ENCODE assay signal across 8 cellular contexts in genomic region chrX:18887177-18887820, GRCh38.
A peak's percentile ranks its signal among the peaks of the same experiment; 100 is the strongest.
DNase-seq lines count a peak whose midpoint lies in the region; ATAC-seq, FAIRE-seq and TF ChIP-seq lines count a peak whose summit lies in the region.

No MANE protein-coding gene starts in this region.

- 33% methylated on average over 10 of the region's 25 CpGs; no CpG with 5 or more reads in 1 of the 2 donors for WGBS in testis, 2 donors

- H3K9ac ChIP-seq in HUES6 (ENCODE audit: low read length) (no peak overlapping the region), keratinocyte (ENCODE audit: control insufficient read depth, extremely low read depth, insufficient read depth, low read length) (no peak overlapping the region), skeletal muscle tissue (ENCODE audit: low read depth in 1 of 3, low read length in 3 of 3) (peak overlapping the region; percentile 51 to 77 (median 65))

- H3K27ac ChIP-seq in HUES6 (ENCODE audit: low read depth, low read length) (no peak overlapping the region), keratinocyte (ENCODE audit: control insufficient read depth, insufficient read depth, low read length) (no peak overlapping the region), skeletal muscle tissue (ENCODE audit: low read depth, low read length) (peak overlapping the region; percentile 89), testis (peak overlapping the region in 1 of 2 donors; percentile 78)

- no peaks in the 10 kb centered on the region for H3K27me3 ChIP-seq in HUES6 (ENCODE audit: control insufficient read depth, insufficient read depth, low read length)
- H3K27me3 ChIP-seq in keratinocyte (ENCODE audit: control insufficient read depth, extremely low read depth, insufficient read depth, low read length), result no peaks in the 10 kb centered on the region
- H3K27me3 ChIP-seq in skeletal muscle tissue (ENCODE audit: control insufficient read depth in 3 of 3, insufficient read depth in 3 of 3, low read length in 3 of 3), result no peaks in the 10 kb centered on the region
- no peaks in the 10 kb centered on the region for H3K27me3 ChIP-seq in testis

- H3K36me3 ChIP-seq in HUES6 (ENCODE audit: control insufficient read depth, insufficient read depth, low read length) (no peaks in the 10 kb centered on the region), keratinocyte (ENCODE audit: control insufficient read depth in 2 of 2, extremely low read depth in 1 of 2, insufficient read depth in 2 of 2, low read length in 2 of 2) (no peaks in the 10 kb centered on the region), skeletal muscle tissue (ENCODE audit: control insufficient read depth in 3 of 3, insufficient read depth in 3 of 3, low read length in 3 of 3) (peaks cover 0 to 2% (median 0%) of the 10 kb centered on the region in 3 donors), testis (ENCODE audit: low read depth, missing control alignments) (no peaks in the 10 kb centered on the region)

- H3K4me3 Mint-ChIP-seq in activated naive CD8-positive, alpha-beta T cell treated with anti-CD3 and anti-CD28 coated beads for 36 hours, result peak overlapping the region; percentile 22

- FAIRE-seq in keratinocyte (lab: Jason Lieb, UNC), result no peak

- H3K79me2 ChIP-seq in keratinocyte (ENCODE audit: control insufficient read depth, insufficient read depth, low read length), result no peaks in the 10 kb centered on the region

- intact Hi-C loops in testis (cut with DNase I; ENCODE audit: low total_unique reads), result no loop called here

- ATAC-seq in GM19463 (IDR thresholded peaks at IDR 0.05; ENCODE audit: unreplicated experiment), result no peak

- no peaks in the 10 kb centered on the region for H3K36me3 Mint-ChIP-seq in activated naive CD8-positive, alpha-beta T cell treated with anti-CD3 and anti-CD28 coated beads for 36 hours

- H3K4me1 Mint-ChIP-seq in activated naive CD8-positive, alpha-beta T cell treated with anti-CD3 and anti-CD28 coated beads for 36 hours, result peaks cover 21% of the 10 kb centered on the region

- no peak for TF ChIP-seq POLR2A in testis (IDR thresholded peaks at IDR 0.05)

- H3K27me3 Mint-ChIP-seq in activated naive CD8-positive, alpha-beta T cell treated with anti-CD3 and anti-CD28 coated beads for 36 hours, result no peaks in the 10 kb centered on the region

- no peaks in the 10 kb centered on the region for H3K9me3 Mint-ChIP-seq in activated naive CD8-positive, alpha-beta T cell treated with anti-CD3 and anti-CD28 coated beads for 36 hours

- H3K9me3 ChIP-seq in HUES6 (ENCODE audit: control insufficient read depth, insufficient read depth, low read depth, low read length), result no peaks in the 10 kb centered on the region; the same call in 1 of the 2 replicates
- no peaks in the 10 kb centered on the region for H3K9me3 ChIP-seq in keratinocyte (ENCODE audit: control insufficient read depth, low read depth, low read length)
- H3K9me3 ChIP-seq in skeletal muscle tissue (ENCODE audit: control insufficient read depth in 3 of 3, low read length in 3 of 3), result no peaks in the 10 kb centered on the region
- H3K9me3 ChIP-seq in testis, result no peaks in the 10 kb centered on the region

- H3K4me1 ChIP-seq in HUES6 (ENCODE audit: control insufficient read depth, insufficient read depth, low read length) (peaks cover 44% of the 10 kb centered on the region), keratinocyte (ENCODE audit: control insufficient read depth, extremely low read depth, insufficient read depth, low read length) (peaks cover 18% of the 10 kb centered on the region), skeletal muscle tissue (ENCODE audit: control insufficient read depth in 3 of 3, insufficient read depth in 3 of 3, low read length in 3 of 3) (peaks cover 22 to 52% (median 38%) of the 10 kb centered on the region in 3 donors), testis (peaks cover 5% of the 10 kb centered on the region)

- DNase-seq in activated naive CD8-positive, alpha-beta T cell treated with anti-CD3 and anti-CD28 coated beads for 36 hours, result no peak
- DNase-seq in keratinocyte (ENCODE audit: low read depth, low spot score) (no peak), testis (no peak), islet precursor cell (no peak), RKO (ENCODE audit: low spot score) (no peak)

- dilution Hi-C loops in keratinocyte (cut with MboI; ENCODE audit: extremely low pct_ligation_motif_present, low sequenced_read_pairs), result no loop called here

- TF ChIP-seq CTCF in keratinocyte (optimal IDR thresholded peaks at IDR 0.05 in 1 of 3, IDR thresholded peaks at IDR 0.05 in 1 of 3, conservative IDR thresholded peaks at IDR 0.05 in 1 of 3; ENCODE audit: extremely low read depth in 1 of 3, insufficient read depth in 2 of 3, low read length in 3 of 3), result no peak
- no peak for TF ChIP-seq CTCF in testis (IDR thresholded peaks at IDR 0.05)

- peak overlapping the region; percentile 68 for H3K4me3 ChIP-seq in HUES6 (ENCODE audit: low read depth, low read length)
- H3K4me3 ChIP-seq in keratinocyte (ENCODE audit: control insufficient read depth in 2 of 3, extremely low read depth in 1 of 3, insufficient read depth in 2 of 3, low read depth in 1 of 3, low read length in 3 of 3), result no peak overlapping the region
- peak overlapping the region; percentile 60 to 70 (median 68) for H3K4me3 ChIP-seq in skeletal muscle tissue (ENCODE audit: low read length in 3 of 3)
- H3K4me3 ChIP-seq in testis, result no peak overlapping the region

- no peak overlapping the region for H2AFZ ChIP-seq in keratinocyte (ENCODE audit: control insufficient read depth, low read length)

- H4K20me1 ChIP-seq in keratinocyte (ENCODE audit: control insufficient read depth, extremely low read depth, insufficient read depth, low read length), result no peaks in the 10 kb centered on the region

- H3K27ac Mint-ChIP-seq in activated naive CD8-positive, alpha-beta T cell treated with anti-CD3 and anti-CD28 coated beads for 36 hours, result peak overlapping the region; percentile 93

- peak overlapping the region; percentile 63 for H3K4me2 ChIP-seq in keratinocyte (ENCODE audit: control insufficient read depth, extremely low read depth, insufficient read depth, low read depth, low read length)

- H3K9me1 ChIP-seq in keratinocyte (ENCODE audit: control insufficient read depth, extremely low read depth, insufficient read depth, low read length), result no peaks in the 10 kb centered on the region

Comparison
In these comparisons a context has a peak if more than half of its experiments do, and no peak if none do; other contexts are left out.
1. H3K4me3 ChIP-seq: peak in HUES6 (single experiment) and skeletal muscle tissue (3 of 3); none in keratinocyte (0 of 3) and testis (0 of 2).
2. H3K9ac ChIP-seq: peak in skeletal muscle tissue (3 of 3); none in HUES6 (single experiment) and keratinocyte (single experiment).